Comparison of ENCODE assay signal across 8 cellular contexts in the genomic region with DNA sequence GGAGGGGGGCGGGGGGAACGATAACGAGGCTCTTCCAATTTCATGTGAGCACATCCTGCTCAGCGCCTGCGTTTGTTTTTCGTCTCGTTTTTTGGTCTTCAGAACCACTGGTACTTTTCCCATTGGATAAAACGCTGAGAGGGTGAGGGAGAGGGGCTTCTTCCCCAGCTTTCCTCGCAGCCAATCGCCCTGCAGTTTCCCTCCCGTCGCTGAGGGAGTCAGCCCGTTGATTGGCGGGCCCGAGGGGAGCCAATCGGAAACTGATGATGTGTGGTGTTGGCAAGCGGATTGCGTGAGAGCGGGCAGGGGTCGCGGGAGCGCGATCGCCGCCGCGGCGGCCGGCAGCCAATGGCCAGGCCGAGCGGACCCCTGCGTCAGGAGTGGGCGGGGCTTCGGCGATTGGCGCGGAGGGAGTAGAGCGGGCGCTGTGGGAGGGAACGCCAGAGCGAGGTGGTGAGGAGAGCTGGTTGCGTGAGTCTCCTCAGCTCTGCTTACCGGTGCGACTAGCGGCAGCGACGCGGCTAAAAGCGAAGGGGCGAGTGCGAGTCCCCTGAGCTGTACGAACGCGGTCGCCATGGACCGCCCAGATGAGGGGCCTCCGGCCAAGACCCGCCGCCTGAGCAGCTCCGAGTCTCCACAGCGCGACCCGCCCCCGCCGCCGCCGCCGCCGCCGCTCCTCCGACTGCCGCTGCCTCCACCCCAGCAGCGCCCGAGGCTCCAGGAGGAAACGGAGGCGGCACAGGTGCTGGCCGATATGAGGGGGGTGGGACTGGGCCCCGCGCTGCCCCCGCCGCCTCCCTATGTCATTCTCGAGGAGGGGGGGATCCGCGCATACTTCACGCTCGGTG. TPM values are rescaled to one million over a fixed set of nuclear protein-coding genes. Genes with fewer than 3 reads are reported as not detected.
A peak's percentile ranks its signal among the peaks of the same experiment; 100 is the strongest.
DNase-seq lines count a peak whose midpoint lies in the region; ATAC-seq and FAIRE-seq lines count a peak whose summit lies in the region.

A gene (plus strand): TSS at position 443 of the 848 bp plus-strand sequence. CDS start 132 bp downstream, at position 575.

- H3K9ac ChIP-seq in mesenchymal stem cell (ENCODE audit: low read length) = peak within 1 kb of the TSS; percentile 85

- peaks cover 32 to 34% of the 10 kb centered on the region in 2 donors for H3K4me1 Mint-ChIP-seq in effector memory CD8-positive, alpha-beta T cell (ENCODE audit: low read depth in 2 of 2)

- H3K36me3 ChIP-seq in mesenchymal stem cell (ENCODE audit: control insufficient read depth in 1 of 2, insufficient read depth in 2 of 2, low read depth in 1 of 2, low read length in 2 of 2) = peaks cover 33 to 34% of the 10 kb centered on the region in 2 experiments

- H2BK15ac ChIP-seq in mesenchymal stem cell (ENCODE audit: low read depth, poor library complexity, severe bottlenecking) = peak within 1 kb of the TSS; percentile 89

- H3K27me3 Mint-ChIP-seq in effector memory CD8-positive, alpha-beta T cell = no peaks in the 10 kb centered on the region

- peak; percentile 92 for ATAC-seq in GM21367 (IDR thresholded peaks at IDR 0.05; ENCODE audit: unreplicated experiment)
- peak; percentile 78 for ATAC-seq in effector memory CD8-positive, alpha-beta T cell (replicated peaks)

- no peak within 1 kb of the TSS for H2BK5ac ChIP-seq in mesenchymal stem cell (ENCODE audit: low read depth, low read length, poor library complexity, severe bottlenecking)

- H3K27ac ChIP-seq in mesenchymal stem cell (ENCODE audit: low read length, poor library complexity, severe bottlenecking) = peak within 1 kb of the TSS; percentile 39

- peak within 1 kb of the TSS in 1 of 2 experiments; percentile 78 for H2BK12ac ChIP-seq in mesenchymal stem cell (ENCODE audit: low read length in 2 of 2)

- FAIRE-seq in HTR-8/SVneo (lab: Jason Lieb, UNC) = peak; percentile 64

- H3K27me3 ChIP-seq in mesenchymal stem cell (ENCODE audit: control insufficient read depth in 1 of 2, insufficient read depth in 1 of 2, low read length in 2 of 2) = peaks cover 0 to 22% of the 10 kb centered on the region in 2 experiments

- peak within 1 kb of the TSS; percentile 93 to 94 for H3K4me3 Mint-ChIP-seq in effector memory CD8-positive, alpha-beta T cell

- H3K14ac ChIP-seq in mesenchymal stem cell (ENCODE audit: low read length in 2 of 2) = peak within 1 kb of the TSS in 1 of 2 experiments; percentile 88

- H3K4ac ChIP-seq in mesenchymal stem cell (ENCODE audit: low read depth in 1 of 2, low read length in 2 of 2) = peak within 1 kb of the TSS in 1 of 2 experiments; percentile 73

- peak within 1 kb of the TSS; percentile 78 to 84 for H3K4me3 ChIP-seq in mesenchymal stem cell (ENCODE audit: insufficient read depth in 1 of 2, low read depth in 1 of 2, low read length in 2 of 2)

- peaks cover 62% of the 10 kb centered on the region for H3K36me3 Mint-ChIP-seq in effector memory CD8-positive, alpha-beta T cell (ENCODE audit: insufficient read depth)

- H3K18ac ChIP-seq in mesenchymal stem cell (ENCODE audit: low read depth in 1 of 2, low read length in 2 of 2) = peak within 1 kb of the TSS; percentile 54 to 58

- no peak within 1 kb of the TSS for H2AK5ac ChIP-seq in mesenchymal stem cell (ENCODE audit: low read length, severe bottlenecking)

- peak within 1 kb of the TSS; percentile 89 for H2BK120ac ChIP-seq in mesenchymal stem cell (ENCODE audit: low read depth, low read length)

- H2AFZ ChIP-seq in mesenchymal stem cell (ENCODE audit: low read depth, low read length) = no peak within 1 kb of the TSS

- peak within 1 kb of the TSS; percentile 81 for H3K4me2 ChIP-seq in mesenchymal stem cell (ENCODE audit: low read length, poor library complexity, severe bottlenecking)

- 1% methylated on average over 29 of the region's 86 CpGs for WGBS in mesenchymal stem cell

- H3K23ac ChIP-seq in mesenchymal stem cell (ENCODE audit: low read length in 2 of 2) = no peak within 1 kb of the TSS

- H3K27ac Mint-ChIP-seq in effector memory CD8-positive, alpha-beta T cell = peak within 1 kb of the TSS; percentile 96 to 99

- H4K8ac ChIP-seq in mesenchymal stem cell (ENCODE audit: low read length) = no peak within 1 kb of the TSS

- no peaks in the 10 kb centered on the region for H3K9me3 ChIP-seq in mesenchymal stem cell (ENCODE audit: control insufficient read depth, low read length)

- DNase-seq in COLO829 (ENCODE audit: low spot score) (peak; percentile 86), HTR-8/SVneo (ENCODE audit: insufficient read length, low spot score) (peak; percentile 80), NOMO-1 treated with dmso at 0.1 percent for 144 hours (lab: John Stamatoyannopoulos, UW; ENCODE audit: unreplicated experiment) (peak; percentile 87), mesenchymal stem cell (peak; percentile 98)
- peak; percentile 59 to 80 (median 77) for DNase-seq in activated CD8-positive, alpha-beta memory T cell treated with anti-CD3 and anti-CD28 coated beads for 48 hours (ENCODE audit: low read depth in 2 of 3, low spot score in 2 of 3)
- DNase-seq in effector memory CD8-positive, alpha-beta T cell = peak; percentile 88 to 90 (median 88)
- peak; percentile 89 for DNase-seq in stimulated activated CD8-positive, alpha-beta memory T cell treated with anti-CD3 and anti-CD28 coated beads, Interleukin-12 subunit alpha, Interleukin-12 subunit beta, amount 100 ng/mL, for 4 hours (ENCODE audit: low read depth)

- peak within 1 kb of the TSS; percentile 68 for H4K91ac ChIP-seq in mesenchymal stem cell (ENCODE audit: low read length)

- H3K4me1 ChIP-seq in mesenchymal stem cell (ENCODE audit: control insufficient read depth, insufficient read depth, low read depth, low read length) = peaks cover 12% of the 10 kb centered on the region

- peaks cover 9% of the 10 kb centered on the region for H3K79me1 ChIP-seq in mesenchymal stem cell (replicated peaks; ENCODE audit: low read length, poor library complexity, severe bottlenecking)

- H3K9me3 Mint-ChIP-seq in effector memory CD8-positive, alpha-beta T cell = no peaks in the 10 kb centered on the region

RNA-seq across cellular contexts. Expression of the gene that starts here (rescaled TPM):
- 31.2 TPM for polyA plus RNA-seq in mesenchymal stem cell (2013, experiment 1 of 2)
- polyA plus RNA-seq in mesenchymal stem cell (2013, experiment 2 of 2) = 28.6 TPM

Comparison
In these comparisons a context has a peak if more than half of its experiments do, and no peak if none do; other contexts are left out.
1. Peak in every context shown above with its lines: DNase-seq, ATAC-seq, H3K4me3 ChIP-seq and H3K27ac ChIP-seq.